In the genomic region with DNA sequence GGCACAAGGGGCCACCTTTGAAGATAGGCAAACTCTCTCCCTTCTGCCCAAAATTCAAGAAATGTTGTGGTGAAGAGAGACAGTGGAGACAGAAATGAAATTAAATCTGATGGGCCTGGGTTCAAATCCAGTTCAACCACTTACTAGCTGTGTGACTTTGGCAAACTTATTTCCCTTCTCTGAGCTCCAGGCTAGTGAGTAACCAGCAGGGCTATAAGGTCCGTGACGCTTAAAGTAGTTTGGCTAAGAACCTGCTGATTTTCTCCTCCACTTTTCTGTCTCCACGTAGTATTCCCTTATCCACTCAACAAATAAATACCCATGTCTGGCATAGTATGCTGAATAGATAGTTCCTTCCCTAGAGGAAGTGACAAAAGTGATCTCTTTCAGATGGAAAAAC, we compare ENCODE assay signal across 1 cellular context.
TF ChIP-seq lines count a peak whose summit lies in the region.

No MANE protein-coding gene starts in this region.

TF ChIP-seq in GM23338, 12 proteins besides CTCF, POLR2A, EP300 and RAD21 (continued from another document):
- no peak for TF ChIP-seq ZNF462 (CRISPR knock-in tag; IDR thresholded peaks at IDR 0.05)
- no peak for TF ChIP-seq CREB1 (CRISPR knock-in tag; IDR thresholded peaks at IDR 0.05; ENCODE audit: low read depth)
- no peak for TF ChIP-seq ETS1 (IDR thresholded peaks at IDR 0.05)
- TF ChIP-seq POLR2AphosphoS5 (IDR thresholded peaks at IDR 0.05; ENCODE audit: low read depth) = no peak
- no peak for TF ChIP-seq EZH2 (IDR thresholded peaks at IDR 0.05; ENCODE audit: low read depth, unreplicated experiment)
- TF ChIP-seq ZNF114 (CRISPR knock-in tag; IDR thresholded peaks at IDR 0.05) = no peak
